ENCODE assay signal across 1 cellular context in genomic region chr12:9940370-9940769, GRCh38.
TF ChIP-seq lines count a peak whose summit lies in the region.

No MANE protein-coding gene starts in this region.

TF ChIP-seq in GM23338, 12 proteins besides CTCF, POLR2A, EP300 and RAD21:
- TF ChIP-seq ZNF462 (CRISPR knock-in tag; IDR thresholded peaks at IDR 0.05), result no peak
- no peak for TF ChIP-seq POLR2AphosphoS5 (IDR thresholded peaks at IDR 0.05; ENCODE audit: low read depth)
- no peak for TF ChIP-seq STAT1 (IDR thresholded peaks at IDR 0.05; ENCODE audit: unreplicated experiment)
- TF ChIP-seq, protein P1, sequence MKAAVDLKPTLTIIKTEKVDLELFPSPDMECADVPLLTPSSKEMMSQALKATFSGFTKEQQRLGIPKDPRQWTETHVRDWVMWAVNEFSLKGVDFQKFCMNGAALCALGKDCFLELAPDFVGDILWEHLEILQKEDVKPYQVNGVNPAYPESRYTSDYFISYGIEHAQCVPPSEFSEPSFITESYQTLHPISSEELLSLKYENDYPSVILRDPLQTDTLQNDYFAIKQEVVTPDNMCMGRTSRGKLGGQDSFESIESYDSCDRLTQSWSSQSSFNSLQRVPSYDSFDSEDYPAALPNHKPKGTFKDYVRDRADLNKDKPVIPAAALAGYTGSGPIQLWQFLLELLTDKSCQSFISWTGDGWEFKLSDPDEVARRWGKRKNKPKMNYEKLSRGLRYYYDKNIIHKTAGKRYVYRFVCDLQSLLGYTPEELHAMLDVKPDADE (IDR thresholded peaks at IDR 0.05), result no peak
- TF ChIP-seq JUNB (IDR thresholded peaks at IDR 0.05; ENCODE audit: unreplicated experiment), result no peak
- no peak for TF ChIP-seq EZH2 (IDR thresholded peaks at IDR 0.05; ENCODE audit: low read depth, unreplicated experiment)
- TF ChIP-seq ZNF114 (CRISPR knock-in tag; IDR thresholded peaks at IDR 0.05), result no peak
- TF ChIP-seq NANOG (IDR thresholded peaks at IDR 0.05; ENCODE audit: borderline replicate concordance), result no peak
- no peak for TF ChIP-seq REST (IDR thresholded peaks at IDR 0.05; ENCODE audit: unreplicated experiment)
- no peak for TF ChIP-seq ZNF331 (CRISPR knock-in tag; IDR thresholded peaks at IDR 0.05; ENCODE audit: low read depth)
- TF ChIP-seq EZH2phosphoT487 (IDR thresholded peaks at IDR 0.05; ENCODE audit: unreplicated experiment), result no peak
- no peak for TF ChIP-seq CREB1 (CRISPR knock-in tag; IDR thresholded peaks at IDR 0.05; ENCODE audit: low read depth)
